Comparison of ENCODE assay signal across 1 cellular context in the genomic region with DNA sequence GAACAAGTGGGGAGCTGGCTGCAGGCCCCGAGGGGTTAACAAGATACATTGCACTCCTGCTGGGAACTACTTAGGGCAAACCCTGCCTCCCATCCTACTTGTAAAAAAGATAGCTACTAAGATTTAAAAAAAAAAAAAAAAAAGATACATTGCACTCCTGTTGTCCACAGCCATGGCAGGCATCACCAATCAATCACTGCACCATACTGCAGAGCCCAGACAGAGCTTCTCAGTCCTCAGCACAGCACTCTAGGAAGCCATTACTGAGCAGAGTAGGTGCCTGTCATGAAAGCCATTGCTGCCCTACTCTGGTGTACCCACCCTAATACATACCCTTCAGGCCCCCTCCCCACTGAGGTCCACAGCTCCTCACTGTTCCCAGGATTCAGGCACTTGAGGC.
TF ChIP-seq lines count a peak whose summit lies in the region.

No MANE protein-coding gene starts in this region.

TF ChIP-seq in K562, 482 proteins besides CTCF, POLR2A, EP300 and RAD21:
- TF ChIP-seq, protein P1, sequence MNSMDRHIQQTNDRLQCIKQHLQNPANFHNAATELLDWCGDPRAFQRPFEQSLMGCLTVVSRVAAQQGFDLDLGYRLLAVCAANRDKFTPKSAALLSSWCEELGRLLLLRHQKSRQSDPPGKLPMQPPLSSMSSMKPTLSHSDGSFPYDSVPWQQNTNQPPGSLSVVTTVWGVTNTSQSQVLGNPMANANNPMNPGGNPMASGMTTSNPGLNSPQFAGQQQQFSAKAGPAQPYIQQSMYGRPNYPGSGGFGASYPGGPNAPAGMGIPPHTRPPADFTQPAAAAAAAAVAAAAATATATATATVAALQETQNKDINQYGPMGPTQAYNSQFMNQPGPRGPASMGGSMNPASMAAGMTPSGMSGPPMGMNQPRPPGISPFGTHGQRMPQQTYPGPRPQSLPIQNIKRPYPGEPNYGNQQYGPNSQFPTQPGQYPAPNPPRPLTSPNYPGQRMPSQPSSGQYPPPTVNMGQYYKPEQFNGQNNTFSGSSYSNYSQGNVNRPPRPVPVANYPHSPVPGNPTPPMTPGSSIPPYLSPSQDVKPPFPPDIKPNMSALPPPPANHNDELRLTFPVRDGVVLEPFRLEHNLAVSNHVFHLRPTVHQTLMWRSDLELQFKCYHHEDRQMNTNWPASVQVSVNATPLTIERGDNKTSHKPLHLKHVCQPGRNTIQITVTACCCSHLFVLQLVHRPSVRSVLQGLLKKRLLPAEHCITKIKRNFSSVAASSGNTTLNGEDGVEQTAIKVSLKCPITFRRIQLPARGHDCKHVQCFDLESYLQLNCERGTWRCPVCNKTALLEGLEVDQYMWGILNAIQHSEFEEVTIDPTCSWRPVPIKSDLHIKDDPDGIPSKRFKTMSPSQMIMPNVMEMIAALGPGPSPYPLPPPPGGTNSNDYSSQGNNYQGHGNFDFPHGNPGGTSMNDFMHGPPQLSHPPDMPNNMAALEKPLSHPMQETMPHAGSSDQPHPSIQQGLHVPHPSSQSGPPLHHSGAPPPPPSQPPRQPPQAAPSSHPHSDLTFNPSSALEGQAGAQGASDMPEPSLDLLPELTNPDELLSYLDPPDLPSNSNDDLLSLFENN (IDR thresholded peaks at IDR 0.05; ENCODE audit: low read depth in 2 of 2, low read length in 2 of 2) = peak in 1 of 2 experiments; percentile 54; a peak in 1 of 4 replicates
- TF ChIP-seq, protein P2, sequence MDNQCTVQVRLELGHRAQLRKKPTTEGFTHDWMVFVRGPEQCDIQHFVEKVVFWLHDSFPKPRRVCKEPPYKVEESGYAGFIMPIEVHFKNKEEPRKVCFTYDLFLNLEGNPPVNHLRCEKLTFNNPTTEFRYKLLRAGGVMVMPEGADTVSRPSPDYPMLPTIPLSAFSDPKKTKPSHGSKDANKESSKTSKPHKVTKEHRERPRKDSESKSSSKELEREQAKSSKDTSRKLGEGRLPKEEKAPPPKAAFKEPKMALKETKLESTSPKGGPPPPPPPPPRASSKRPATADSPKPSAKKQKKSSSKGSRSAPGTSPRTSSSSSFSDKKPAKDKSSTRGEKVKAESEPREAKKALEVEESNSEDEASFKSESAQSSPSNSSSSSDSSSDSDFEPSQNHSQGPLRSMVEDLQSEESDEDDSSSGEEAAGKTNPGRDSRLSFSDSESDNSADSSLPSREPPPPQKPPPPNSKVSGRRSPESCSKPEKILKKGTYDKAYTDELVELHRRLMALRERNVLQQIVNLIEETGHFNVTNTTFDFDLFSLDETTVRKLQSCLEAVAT (IDR thresholded peaks at IDR 0.05) = peak in 1 of 2 experiments; percentile 89; a peak in 2 of 4 replicates
- TF ChIP-seq ZBTB17 (CRISPR knock-in tag; IDR thresholded peaks at IDR 0.05) (peak; percentile 92), ZNF140 (CRISPR knock-in tag; IDR thresholded peaks at IDR 0.05) (no peak), ZNF384 (IDR thresholded peaks at IDR 0.05; ENCODE audit: low read depth, low read length) (peak; percentile 39; the same call in 1 of the 2 replicates), ZNF23 (CRISPR knock-in tag; IDR thresholded peaks at IDR 0.05) (peak; percentile 76)
- TF ChIP-seq, protein P3, sequence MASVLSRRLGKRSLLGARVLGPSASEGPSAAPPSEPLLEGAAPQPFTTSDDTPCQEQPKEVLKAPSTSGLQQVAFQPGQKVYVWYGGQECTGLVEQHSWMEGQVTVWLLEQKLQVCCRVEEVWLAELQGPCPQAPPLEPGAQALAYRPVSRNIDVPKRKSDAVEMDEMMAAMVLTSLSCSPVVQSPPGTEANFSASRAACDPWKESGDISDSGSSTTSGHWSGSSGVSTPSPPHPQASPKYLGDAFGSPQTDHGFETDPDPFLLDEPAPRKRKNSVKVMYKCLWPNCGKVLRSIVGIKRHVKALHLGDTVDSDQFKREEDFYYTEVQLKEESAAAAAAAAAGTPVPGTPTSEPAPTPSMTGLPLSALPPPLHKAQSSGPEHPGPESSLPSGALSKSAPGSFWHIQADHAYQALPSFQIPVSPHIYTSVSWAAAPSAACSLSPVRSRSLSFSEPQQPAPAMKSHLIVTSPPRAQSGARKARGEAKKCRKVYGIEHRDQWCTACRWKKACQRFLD (CRISPR knock-in tag; IDR thresholded peaks at IDR 0.05) = no peak
